ENCODE assay signal across 8 cellular contexts in the genomic region with DNA sequence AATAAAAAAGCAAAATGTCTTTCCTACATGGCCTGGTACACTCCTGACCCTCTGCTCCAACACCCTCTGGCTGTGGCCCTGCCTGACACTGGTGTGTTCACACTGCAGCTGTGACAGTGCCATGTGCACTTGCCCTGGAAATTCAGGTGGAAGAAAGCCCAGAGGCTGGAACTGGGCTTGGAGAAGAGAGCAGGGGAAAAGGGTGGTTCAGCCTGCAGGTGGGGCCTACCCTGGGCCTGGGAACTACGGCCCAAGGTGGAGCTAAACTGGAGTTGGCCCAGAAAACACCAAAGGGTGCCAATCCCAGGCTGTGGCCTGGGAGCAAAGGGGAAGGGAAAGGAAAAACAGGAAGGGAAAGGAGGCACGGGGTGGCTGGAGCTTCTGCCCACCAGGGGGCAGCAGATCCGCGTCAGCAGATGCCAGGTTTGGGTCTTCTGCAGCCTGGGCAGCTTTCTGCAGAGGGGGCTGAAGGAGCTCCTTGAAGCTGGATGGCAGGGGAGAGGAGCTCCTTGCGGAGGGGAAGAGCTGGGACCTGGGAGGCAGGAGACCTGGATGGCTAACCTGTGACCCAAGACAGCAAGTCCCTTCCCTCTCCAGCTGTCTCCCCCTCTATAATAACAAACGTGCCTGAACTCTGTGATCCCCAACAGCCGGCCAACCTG. TPM values are rescaled to one million over a fixed set of nuclear protein-coding genes. Genes with fewer than 3 reads are reported as not detected.
DNase-seq lines count a peak whose midpoint lies in the region; ATAC-seq, FAIRE-seq and TF ChIP-seq lines count a peak whose summit lies in the region.

No MANE protein-coding gene starts in this region.

- peak overlapping the region; percentile 40 for H3K27ac Mint-ChIP-seq in endothelial cell (ENCODE audit: unreplicated experiment)
- peak overlapping the region; percentile 93 for H3K27ac Mint-ChIP-seq in stimulated activated effector memory CD8-positive, alpha-beta T cell treated with anti-CD3 and anti-CD28 coated beads, Interleukin-12 subunit alpha, Interleukin-12 subunit beta, amount 100 ng/mL, for 72 hours

- no peaks in the 10 kb centered on the region for H3K9me3 Mint-ChIP-seq in endothelial cell (ENCODE audit: unreplicated experiment)
- no peaks in the 10 kb centered on the region for H3K9me3 Mint-ChIP-seq in stimulated activated effector memory CD8-positive, alpha-beta T cell treated with anti-CD3 and anti-CD28 coated beads, Interleukin-12 subunit alpha, Interleukin-12 subunit beta, amount 100 ng/mL, for 72 hours

- no peak overlapping the region for H3K4me3 ChIP-seq in BE2C (ENCODE audit: low read depth, low read length)
- H3K4me3 ChIP-seq in mucosa of descending colon, result no peak overlapping the region

- no peaks in the 10 kb centered on the region for H3K27me3 ChIP-seq in BE2C

- H3K4me3 Mint-ChIP-seq in endothelial cell (ENCODE audit: unreplicated experiment), result peak overlapping the region; percentile 38
- no peak overlapping the region for H3K4me3 Mint-ChIP-seq in stimulated activated effector memory CD8-positive, alpha-beta T cell treated with anti-CD3 and anti-CD28 coated beads, Interleukin-12 subunit alpha, Interleukin-12 subunit beta, amount 100 ng/mL, for 72 hours

- H3K36me3 ChIP-seq in BE2C (peaks cover 24% of the 10 kb centered on the region), mucosa of descending colon (ENCODE audit: low read depth) (no peaks in the 10 kb centered on the region)

- H3K36me3 Mint-ChIP-seq in endothelial cell (ENCODE audit: low read depth, unreplicated experiment), result peaks cover 44% of the 10 kb centered on the region
- peaks cover 41% of the 10 kb centered on the region for H3K36me3 Mint-ChIP-seq in stimulated activated effector memory CD8-positive, alpha-beta T cell treated with anti-CD3 and anti-CD28 coated beads, Interleukin-12 subunit alpha, Interleukin-12 subunit beta, amount 100 ng/mL, for 72 hours

- FAIRE-seq in GM18507 (lab: Jason Lieb, UNC), result peak; percentile 88

- H3K4me1 ChIP-seq in BE2C (peaks cover 4% of the 10 kb centered on the region), mucosa of descending colon (ENCODE audit: low read depth) (peaks cover 15% of the 10 kb centered on the region)

- ATAC-seq in mucosa of descending colon (peak; percentile 89), GM21786 (IDR thresholded peaks at IDR 0.05; ENCODE audit: unreplicated experiment) (no peak)
- ATAC-seq in stimulated activated effector memory CD8-positive, alpha-beta T cell treated with anti-CD3 and anti-CD28 coated beads, Interleukin-12 subunit alpha, Interleukin-12 subunit beta, amount 100 ng/mL, for 72 hours, result peak; percentile 51

- H3K9me3 ChIP-seq in BE2C, result no peaks in the 10 kb centered on the region
- no peaks in the 10 kb centered on the region for H3K9me3 ChIP-seq in mucosa of descending colon

- H3K27me3 Mint-ChIP-seq in endothelial cell (ENCODE audit: unreplicated experiment), result peaks cover 27% of the 10 kb centered on the region

- DNase-seq in BE2C (peak; percentile 88), GM18507 (ENCODE audit: extremely low spot score, insufficient read length, low read depth) (no peak), NCI-H2227 treated with DMSO at 0.1 percent for 48 hours (lab: John Stamatoyannopoulos, UW) (peak; percentile 25), endothelial cell (ENCODE audit: low spot score) (peak; percentile 84), mucosa of descending colon (peak; percentile 85 to 92 (median 90))
- DNase-seq in activated CD8-positive, alpha-beta memory T cell treated with anti-CD3 and anti-CD28 coated beads for 4 hours (ENCODE audit: low read depth in 2 of 2), result peak; percentile 41 to 51
- DNase-seq in stimulated activated effector memory CD8-positive, alpha-beta T cell treated with anti-CD3 and anti-CD28 coated beads, Interleukin-12 subunit alpha, Interleukin-12 subunit beta, amount 100 ng/mL, for 72 hours (ENCODE audit: low spot score in 2 of 2), result peak; percentile 57 to 83

- peak; percentile 96 for TF ChIP-seq CTCF in BE2C (IDR thresholded peaks at IDR 0.05; ENCODE audit: low read depth, low read length)
- TF ChIP-seq CTCF in endothelial cell (IDR thresholded peaks at IDR 0.05; ENCODE audit: unreplicated experiment), result peak; percentile 95
- peak; percentile 93 for TF ChIP-seq CTCF in mucosa of descending colon (IDR thresholded peaks at IDR 0.05)

- peaks cover 38% of the 10 kb centered on the region for H3K4me1 Mint-ChIP-seq in endothelial cell (ENCODE audit: unreplicated experiment)
- H3K4me1 Mint-ChIP-seq in stimulated activated effector memory CD8-positive, alpha-beta T cell treated with anti-CD3 and anti-CD28 coated beads, Interleukin-12 subunit alpha, Interleukin-12 subunit beta, amount 100 ng/mL, for 72 hours, result peaks cover 48% of the 10 kb centered on the region

- intact Hi-C loops in mucosa of descending colon (cut with DNase I, micrococcal nuclease), result loop anchor here in 1 of 2 donors (10.0 kb wide), 1 partner anchor 118 kb away; a partner anchor contains a TSS

RNA-seq across cellular contexts. Expression of a gene that starts 15.4 kb away (rescaled TPM):
- 76.9 TPM for polyA plus RNA-seq in BE2C (2012; ENCODE audit: insufficient read depth, insufficient read length, low read depth)
- total RNA-seq in endothelial cell (ENCODE audit: unreplicated experiment) (40.1 TPM), mucosa of descending colon (10 to 100 TPM; 41.1 to 55.5 (median 43.4) TPM)

RNA-seq across cellular contexts. Expression of a gene that starts 18.3 kb away (rescaled TPM):
- 68.5 TPM for polyA plus RNA-seq in BE2C (2012; ENCODE audit: insufficient read depth, insufficient read length, low read depth)
- 184 TPM for total RNA-seq in endothelial cell (ENCODE audit: unreplicated experiment)
- total RNA-seq in mucosa of descending colon, result 10 to 100 TPM; 10.9 to 74.7 (median 20.5) TPM
